19 cellular contexts compared by ENCODE assay signal in genomic region chr4:28827866-28828265, GRCh38.
"Had no signal": no experiment of that assay in that cellular context is flagged by ENCODE, and none has a peak within 500 bp of the region (broad histone marks: within the 10 kb centered on the region; RNA-seq: fewer than 3 reads in every experiment).

No MANE protein-coding gene starts in this region.

- DNase-seq: colonic mucosa; cortex of kidney; dermis blood vessel endothelial cell; dorsolateral prefrontal cortex; effector CD4-positive, alpha-beta T cell; effector CD8-positive, alpha-beta T cell; effector memory CD4-positive, alpha-beta T cell; effector memory CD8-positive, alpha-beta T cell; endodermal cell; erythroblast; esophagus squamous epithelium; foreskin fibroblast; foreskin keratinocyte; foreskin melanocyte; gastrocnemius medialis; glutamatergic neuron; head of caudate nucleus; heart left ventricle; heart right ventricle had no signal
